ENCODE assay signal across 1 cellular context in genomic region chr3:25566358-25566920, GRCh38.
TF ChIP-seq lines count a peak whose summit lies in the region.

No MANE protein-coding gene starts in this region.

TF ChIP-seq in SK-N-SH, 30 proteins besides CTCF, POLR2A, EP300 and RAD21:
- TF ChIP-seq RFX5 (IDR thresholded peaks at IDR 0.05; ENCODE audit: low read length) = no peak
- no peak for TF ChIP-seq SMC3 (IDR thresholded peaks at IDR 0.05; ENCODE audit: low read depth, low read length)
